In the genomic region with DNA sequence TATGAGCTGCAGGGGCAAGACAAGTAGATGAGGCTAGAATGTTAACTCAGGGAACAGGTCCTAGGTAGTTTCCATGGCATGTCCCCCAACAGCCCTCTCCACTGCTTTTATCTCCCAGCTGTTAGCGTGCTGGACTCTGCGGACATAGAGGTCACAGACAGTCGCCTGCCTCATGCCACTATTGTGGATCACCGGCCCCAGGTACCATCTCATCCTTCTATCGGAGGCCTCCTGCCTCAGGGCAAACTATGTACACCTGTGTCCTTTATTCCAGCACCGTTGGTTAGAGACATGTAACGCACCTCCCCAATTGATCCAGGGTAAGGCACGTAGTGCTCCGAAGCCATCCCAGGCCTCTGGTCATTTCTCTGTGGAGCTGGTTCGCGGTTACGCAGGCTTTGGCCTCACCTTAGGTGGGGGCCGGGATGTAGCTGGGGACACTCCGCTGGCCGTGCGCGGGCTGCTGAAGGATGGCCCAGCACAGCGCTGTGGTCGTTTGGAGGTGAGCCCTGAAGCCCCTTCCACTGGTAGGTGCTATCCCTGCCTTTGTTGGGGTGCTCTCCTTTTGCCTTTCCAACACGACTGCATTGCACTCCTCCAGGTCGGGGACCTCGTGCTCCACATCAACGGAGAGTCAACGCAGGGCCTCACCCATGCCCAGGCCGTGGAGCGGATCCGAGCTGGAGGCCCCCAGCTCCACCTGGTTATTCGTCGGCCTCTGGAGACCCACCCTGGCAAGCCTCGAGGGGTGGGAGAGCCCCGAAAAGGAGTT, we compare ENCODE assay signal across 8 cellular contexts. TPM values are rescaled to one million over a fixed set of nuclear protein-coding genes. Genes with fewer than 3 reads are reported as not detected.
DNase-seq lines count a peak whose midpoint lies in the region; ATAC-seq and TF ChIP-seq lines count a peak whose summit lies in the region.

No MANE protein-coding gene starts in this region.

- no peaks in the 10 kb centered on the region for H3K36me3 Mint-ChIP-seq in T-helper 1 cell treated with Interleukin-12 subunit alpha and Interleukin-12 subunit beta and Interleukin-4 antibody, amounts not matched to agents 30 μg/mL and 1 μg/mL, for 36 hours (ENCODE audit: low read depth)
- H3K36me3 Mint-ChIP-seq in activated B cell treated with CpG ODN at 0.5 μM for 24 hours (ENCODE audit: low read depth) (no peaks in the 10 kb centered on the region), immature natural killer cell (no peaks in the 10 kb centered on the region)
- no peaks in the 10 kb centered on the region for H3K36me3 Mint-ChIP-seq in stimulated activated memory B cell treated with anti-CD40 and anti-IgM and Interleukin-4, amounts not matched to agents 10 μg/mL and 1 μg/mL and 100 μg/mL, for 72 hours

- H3K4me3 Mint-ChIP-seq in T-helper 1 cell treated with Interleukin-12 subunit alpha and Interleukin-12 subunit beta and Interleukin-4 antibody, amounts not matched to agents 30 μg/mL and 1 μg/mL, for 36 hours, result peak overlapping the region; percentile 78
- H3K4me3 Mint-ChIP-seq in activated B cell treated with CpG ODN at 0.5 μM for 24 hours (peak overlapping the region; percentile 83), immature natural killer cell (peak overlapping the region in 4 of 5 donors; percentile 79 to 82 (median 81))
- peak overlapping the region; percentile 79 for H3K4me3 Mint-ChIP-seq in stimulated activated memory B cell treated with anti-CD40 and anti-IgM and Interleukin-4, amounts not matched to agents 10 μg/mL and 1 μg/mL and 100 μg/mL, for 72 hours

- H3K27me3 Mint-ChIP-seq in T-helper 1 cell treated with Interleukin-12 subunit alpha and Interleukin-12 subunit beta and Interleukin-4 antibody, amounts not matched to agents 30 μg/mL and 1 μg/mL, for 36 hours (ENCODE audit: low read depth), result no peaks in the 10 kb centered on the region
- no peaks in the 10 kb centered on the region for H3K27me3 Mint-ChIP-seq in activated B cell treated with CpG ODN at 0.5 μM for 24 hours
- peaks cover 10 to 20% (median 17%) of the 10 kb centered on the region in 3 donors for H3K27me3 Mint-ChIP-seq in immature natural killer cell (ENCODE audit: low read depth in 3 of 3)
- H3K27me3 Mint-ChIP-seq in stimulated activated memory B cell treated with anti-CD40 and anti-IgM and Interleukin-4, amounts not matched to agents 10 μg/mL and 1 μg/mL and 100 μg/mL, for 72 hours, result no peaks in the 10 kb centered on the region

- POLR2A ChIA-PET in activated B cell treated with CpG ODN at 0.5 μM for 24 hours (lab: Charles Lee), result interaction anchor here (0.9 to 1.2 kb wide), 2 partner anchors 21 to 245 kb away, joined by 3 read pairs; no protein-coding TSS in a partner anchor

- H3K27ac Mint-ChIP-seq in T-helper 1 cell treated with Interleukin-12 subunit alpha and Interleukin-12 subunit beta and Interleukin-4 antibody, amounts not matched to agents 30 μg/mL and 1 μg/mL, for 36 hours, result peak overlapping the region; percentile 83
- H3K27ac Mint-ChIP-seq in activated B cell treated with CpG ODN at 0.5 μM for 24 hours (peak overlapping the region; percentile 92), immature natural killer cell (peak overlapping the region; percentile 89 to 99 (median 94))
- H3K27ac Mint-ChIP-seq in stimulated activated memory B cell treated with anti-CD40 and anti-IgM and Interleukin-4, amounts not matched to agents 10 μg/mL and 1 μg/mL and 100 μg/mL, for 72 hours, result peak overlapping the region; percentile 83

- no peaks in the 10 kb centered on the region for H3K9me3 Mint-ChIP-seq in T-helper 1 cell treated with Interleukin-12 subunit alpha and Interleukin-12 subunit beta and Interleukin-4 antibody, amounts not matched to agents 30 μg/mL and 1 μg/mL, for 36 hours
- H3K9me3 Mint-ChIP-seq in activated B cell treated with CpG ODN at 0.5 μM for 24 hours (no peaks in the 10 kb centered on the region), immature natural killer cell (no peaks in the 10 kb centered on the region)
- H3K9me3 Mint-ChIP-seq in stimulated activated memory B cell treated with anti-CD40 and anti-IgM and Interleukin-4, amounts not matched to agents 10 μg/mL and 1 μg/mL and 100 μg/mL, for 72 hours, result no peaks in the 10 kb centered on the region

- intact Hi-C loops in activated B cell treated with CpG ODN at 0.5 μM for 24 hours (cut with micrococcal nuclease), result loop anchor here (1.0 to 10.0 kb wide), 3 partner anchors 8 to 87 kb away; a partner anchor contains a TSS

- CTCF ChIA-PET in activated B cell treated with CpG ODN at 0.5 μM for 24 hours (lab: Charles Lee), result interaction anchor here (1.3 kb wide), 1 partner anchor 23 kb away, joined by 4 read pairs; no protein-coding TSS in a partner anchor

- peaks cover 24% of the 10 kb centered on the region for H3K4me1 Mint-ChIP-seq in T-helper 1 cell treated with Interleukin-12 subunit alpha and Interleukin-12 subunit beta and Interleukin-4 antibody, amounts not matched to agents 30 μg/mL and 1 μg/mL, for 36 hours (ENCODE audit: low read depth)
- H3K4me1 Mint-ChIP-seq in activated B cell treated with CpG ODN at 0.5 μM for 24 hours, result peaks cover 35% of the 10 kb centered on the region
- H3K4me1 Mint-ChIP-seq in immature natural killer cell, result peaks cover 25 to 32% of the 10 kb centered on the region in 2 donors
- H3K4me1 Mint-ChIP-seq in stimulated activated memory B cell treated with anti-CD40 and anti-IgM and Interleukin-4, amounts not matched to agents 10 μg/mL and 1 μg/mL and 100 μg/mL, for 72 hours, result peaks cover 43% of the 10 kb centered on the region

- DNase-seq in T-helper 1 cell, result no peak
- no peak for DNase-seq in activated B cell treated with CpG ODN at 0.5 μM for 24 hours
- no peak for DNase-seq in immature natural killer cell
- DNase-seq in SK-N-DZ (ENCODE audit: low spot score), result no peak
- DNase-seq in NCI-H1105 treated with DMSO at 0.1 percent for 48 hours (lab: John Stamatoyannopoulos, UW), result no peak
- DNase-seq in NCI-H748 (lab: John Stamatoyannopoulos, UW; ENCODE audit: unreplicated experiment), result no peak

- TF ChIP-seq CTCF in activated B cell treated with CpG ODN at 0.5 μM for 24 hours (IDR thresholded peaks at IDR 0.05), result no peak

- ATAC-seq in activated B cell treated with CpG ODN at 0.5 μM for 24 hours (ENCODE audit: low read depth), result no peak
- no peak for ATAC-seq in stimulated activated memory B cell treated with anti-CD40 and anti-IgM and Interleukin-4, amounts not matched to agents 10 μg/mL and 1 μg/mL and 100 μg/mL, for 72 hours

RNA-seq across cellular contexts. Expression of a gene that starts 2.2 kb away (rescaled TPM):
- total RNA-seq in activated B cell treated with CpG ODN at 0.5 μM for 24 hours, result 1.2 and 1.5 TPM in 2 replicates
- polyA plus RNA-seq in immature natural killer cell, result 1 to 10 TPM in 2 of 3 donors, under 1 TPM in 1; 0.96 to 2.2 (median 1.6) TPM
- polyA plus RNA-seq in SK-N-DZ (2014; cell fraction: cytosol; rRNA removed), result 1.3 and 4.1 TPM in 2 replicates
- polyA plus RNA-seq in SK-N-DZ (2014; cell fraction: nucleus; rRNA removed), result 1.5 and 8.2 TPM in 2 replicates

RNA-seq across cellular contexts. Expression of a gene that starts 6.9 kb away (rescaled TPM):
- 97.2 and 111 TPM in 2 replicates for total RNA-seq in activated B cell treated with CpG ODN at 0.5 μM for 24 hours
- polyA plus RNA-seq in immature natural killer cell, result 10 to 100 TPM; 40.5 to 64.6 (median 45.7) TPM
- polyA plus RNA-seq in SK-N-DZ (2014; cell fraction: cytosol; rRNA removed), result 3.0 and 4.3 TPM in 2 replicates
- 0.61 and 4.2 TPM in 2 replicates for polyA plus RNA-seq in SK-N-DZ (2014; cell fraction: nucleus; rRNA removed)

RNA-seq across cellular contexts. Expression of a gene that starts 21.4 kb away (rescaled TPM):
- 11.8 and 13.8 TPM in 2 replicates for total RNA-seq in activated B cell treated with CpG ODN at 0.5 μM for 24 hours
- 1 to 10 TPM in 2 of 3 donors, not detected in 1; 2.1 to 4.1 TPM for polyA plus RNA-seq in immature natural killer cell
- polyA plus RNA-seq in SK-N-DZ (2014; cell fraction: cytosol; rRNA removed), result 0.42 TPM in 1 of 2 replicates, not detected in the other
- polyA plus RNA-seq in SK-N-DZ (2014; cell fraction: nucleus; rRNA removed), result not detected in 2 replicates

RNA-seq across cellular contexts. Expression of a gene that starts 35.2 kb away (rescaled TPM):
- total RNA-seq in activated B cell treated with CpG ODN at 0.5 μM for 24 hours, result 0.82 and 1.6 TPM in 2 replicates
- under 1 TPM in 2 of 3 donors, not detected in 1; 0.29 to 0.43 TPM for polyA plus RNA-seq in immature natural killer cell
- polyA plus RNA-seq in SK-N-DZ (2014; cell fraction: cytosol; rRNA removed), result 85.8 and 95.0 TPM in 2 replicates
- 34.6 and 45.1 TPM in 2 replicates for polyA plus RNA-seq in SK-N-DZ (2014; cell fraction: nucleus; rRNA removed)

RNA-seq across cellular contexts. Expression of a gene that starts 41.2 kb away (rescaled TPM):
- 18.7 and 19.6 TPM in 2 replicates for total RNA-seq in activated B cell treated with CpG ODN at 0.5 μM for 24 hours
- 10 to 100 TPM; 26.3 to 55.3 (median 27.2) TPM for polyA plus RNA-seq in immature natural killer cell
- 31.4 and 36.0 TPM in 2 replicates for polyA plus RNA-seq in SK-N-DZ (2014; cell fraction: cytosol; rRNA removed)
- 14.1 and 14.9 TPM in 2 replicates for polyA plus RNA-seq in SK-N-DZ (2014; cell fraction: nucleus; rRNA removed)
